In the genomic region with DNA sequence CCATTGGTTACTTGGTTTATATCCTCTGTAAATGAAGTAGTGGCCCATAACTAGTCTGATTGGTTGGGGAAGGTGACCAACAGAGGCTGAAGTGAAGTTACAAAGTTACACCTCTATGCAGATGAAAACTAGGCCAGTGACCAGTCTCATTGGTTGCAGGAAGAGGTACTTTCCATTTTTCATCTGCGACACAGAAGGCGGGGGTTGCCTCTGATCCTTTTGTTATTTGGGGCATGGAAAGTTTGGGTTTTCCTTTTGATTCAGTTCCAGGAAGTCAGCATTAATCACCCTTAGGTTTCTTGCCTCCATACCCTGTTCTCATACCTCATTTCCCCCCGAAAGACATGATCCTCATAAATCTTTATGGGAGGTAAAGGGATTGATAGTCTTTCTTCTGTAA, we compare ENCODE assay signal across 23 cellular contexts. TPM values are rescaled to one million over a fixed set of nuclear protein-coding genes. Genes with fewer than 3 reads are reported as not detected.
DNase-seq lines count a peak whose midpoint lies in the region; ATAC-seq and TF ChIP-seq lines count a peak whose summit lies in the region.
"Had no signal": no experiment of that assay in that cellular context is flagged by ENCODE, and none has a peak within 500 bp of the region (broad histone marks: within the 10 kb centered on the region; RNA-seq: fewer than 3 reads in every experiment).

No MANE protein-coding gene starts in this region.

- H3K9me3 ChIP-seq in BLaER1 = peaks cover 100% of the 10 kb centered on the region
- peaks cover 58 to 60% of the 10 kb centered on the region in 2 donors for H3K9me3 ChIP-seq in mucosa of rectum (ENCODE audit: control insufficient read depth in 2 of 2, low read length in 2 of 2)

- no peak overlapping the region for H3K4me3 Mint-ChIP-seq in activated CD8-positive, alpha-beta T cell treated with anti-CD3 and anti-CD28 coated beads for 36 hours
- no peak overlapping the region for H3K4me3 Mint-ChIP-seq in activated CD8-positive, alpha-beta T cell treated with anti-CD3 and anti-CD28 coated beads, Interleukin-2, amount 10 ng/mL, durations not matched to agents 7 days and 5 days
- no peak overlapping the region for H3K4me3 Mint-ChIP-seq in activated T-helper 17 cell treated with anti-CD3 and anti-CD28 coated beads, Interleukin-2, amount 50 U/mL, for 72 hours
- H3K4me3 Mint-ChIP-seq: CD4-positive, alpha-beta T cell had no signal

- TF ChIP-seq CTCF in activated CD8-positive, alpha-beta T cell treated with anti-CD3 and anti-CD28 coated beads for 36 hours (IDR thresholded peaks at IDR 0.05) = no peak
- no peak for TF ChIP-seq CTCF in RWPE1 (conservative IDR thresholded peaks at IDR 0.05; ENCODE audit: low read depth)

- intact Hi-C loops in activated CD8-positive, alpha-beta T cell treated with anti-CD3 and anti-CD28 coated beads for 36 hours (cut with micrococcal nuclease) = no loop called here

- H3K4me2 ChIP-seq in BLaER1 = no peak overlapping the region

- peak overlapping the region; percentile 64 for H3K27ac Mint-ChIP-seq in activated CD8-positive, alpha-beta T cell treated with anti-CD3 and anti-CD28 coated beads for 36 hours
- no peak overlapping the region for H3K27ac Mint-ChIP-seq in activated CD8-positive, alpha-beta T cell treated with anti-CD3 and anti-CD28 coated beads, Interleukin-2, amount 10 ng/mL, durations not matched to agents 7 days and 5 days
- peak overlapping the region; percentile 37 for H3K27ac Mint-ChIP-seq in activated T-helper 17 cell treated with anti-CD3 and anti-CD28 coated beads, Interleukin-2, amount 50 U/mL, for 72 hours
- H3K27ac Mint-ChIP-seq: CD4-positive, alpha-beta T cell had no signal

- H3K4me1 ChIP-seq in BLaER1 (no peaks in the 10 kb centered on the region), mucosa of rectum (ENCODE audit: control insufficient read depth in 2 of 2, insufficient read depth in 2 of 2, low read length in 2 of 2) (no peaks in the 10 kb centered on the region)
- H3K4me1 ChIP-seq: SJCRH30 had no signal

- H3K4me1 Mint-ChIP-seq in activated CD8-positive, alpha-beta T cell treated with anti-CD3 and anti-CD28 coated beads for 36 hours (ENCODE audit: low read depth) = peaks cover 10% of the 10 kb centered on the region
- no peaks in the 10 kb centered on the region for H3K4me1 Mint-ChIP-seq in activated CD8-positive, alpha-beta T cell treated with anti-CD3 and anti-CD28 coated beads, Interleukin-2, amount 10 ng/mL, durations not matched to agents 7 days and 5 days (ENCODE audit: low read depth)
- H3K4me1 Mint-ChIP-seq in activated T-helper 17 cell treated with anti-CD3 and anti-CD28 coated beads, Interleukin-2, amount 50 U/mL, for 72 hours = no peaks in the 10 kb centered on the region

- POLR2A ChIA-PET in activated CD8-positive, alpha-beta T cell treated with anti-CD3 and anti-CD28 coated beads for 36 hours (lab: Charles Lee) = no interaction called here
- POLR2A ChIA-PET in activated CD8-positive, alpha-beta T cell treated with anti-CD3 and anti-CD28 coated beads, Interleukin-2, amount 10 ng/mL, durations not matched to agents 7 days and 5 days (lab: Charles Lee) = no interaction called here
- POLR2A ChIA-PET in RWPE1 (lab: Yijun Ruan, JAX; ENCODE audit: low non-redundant PET) = no interaction called here

- peak; percentile 20 for DNase-seq in activated CD8-positive, alpha-beta T cell treated with anti-CD3 and anti-CD28 coated beads for 36 hours
- no peak for DNase-seq in activated CD8-positive, alpha-beta T cell treated with anti-CD3 and anti-CD28 coated beads, Interleukin-2, amount 10 ng/mL, durations not matched to agents 7 days and 5 days
- DNase-seq in germinal center (ENCODE audit: low spot score) = no peak
- no peak for DNase-seq in stimulated activated CD4-positive, alpha-beta T cell treated with anti-CD3 and anti-CD28 coated beads, Interleukin-12 subunit alpha, Interleukin-12 subunit beta, amount 100 ng/mL, for 4 hours
- no peak for DNase-seq in RWPE1 (ENCODE audit: low spot score)
- DNase-seq: CD4-positive, alpha-beta T cell; MV-4-11; NCI-H1105; NCI-H146; NCI-H1930; NCI-H2107; NCI-H524; NCI-H774; NK-92 treated with Interleukin-12 subunit alpha and Interleukin-12 subunit beta, amount 100 ng/mL, for 24 hours; PC-3; SJCRH30 had no signal

- H3K4me3 ChIP-seq in BLaER1 (peak overlapping the region; percentile 43), mucosa of rectum (ENCODE audit: low read length in 2 of 2) (peak overlapping the region; percentile 22 to 38)
- H3K4me3 ChIP-seq: K562, SJCRH30 had no signal

- peaks cover 65% of the 10 kb centered on the region for H3K9me3 Mint-ChIP-seq in activated CD8-positive, alpha-beta T cell treated with anti-CD3 and anti-CD28 coated beads for 36 hours
- H3K9me3 Mint-ChIP-seq in activated CD8-positive, alpha-beta T cell treated with anti-CD3 and anti-CD28 coated beads, Interleukin-2, amount 10 ng/mL, durations not matched to agents 7 days and 5 days (ENCODE audit: insufficient read depth) = peaks cover 62% of the 10 kb centered on the region
- peaks cover 17% of the 10 kb centered on the region for H3K9me3 Mint-ChIP-seq in activated T-helper 17 cell treated with anti-CD3 and anti-CD28 coated beads, Interleukin-2, amount 50 U/mL, for 72 hours

- H3K36me3 Mint-ChIP-seq in activated CD8-positive, alpha-beta T cell treated with anti-CD3 and anti-CD28 coated beads for 36 hours (ENCODE audit: low read depth) = peaks cover 100% of the 10 kb centered on the region
- H3K36me3 Mint-ChIP-seq in activated CD8-positive, alpha-beta T cell treated with anti-CD3 and anti-CD28 coated beads, Interleukin-2, amount 10 ng/mL, durations not matched to agents 7 days and 5 days (ENCODE audit: low read depth) = peaks cover 99% of the 10 kb centered on the region
- peaks cover 100% of the 10 kb centered on the region for H3K36me3 Mint-ChIP-seq in activated T-helper 17 cell treated with anti-CD3 and anti-CD28 coated beads, Interleukin-2, amount 50 U/mL, for 72 hours (ENCODE audit: low read depth)

- CTCF ChIA-PET in activated CD8-positive, alpha-beta T cell treated with anti-CD3 and anti-CD28 coated beads for 36 hours (lab: Charles Lee) = no interaction called here
- CTCF ChIA-PET in activated CD8-positive, alpha-beta T cell treated with anti-CD3 and anti-CD28 coated beads, Interleukin-2, amount 10 ng/mL, durations not matched to agents 7 days and 5 days (lab: Charles Lee) = no interaction called here
- CTCF ChIA-PET in RWPE1 (lab: Yijun Ruan, JAX) = no interaction called here

- H3K9ac ChIP-seq in BLaER1 (no peak overlapping the region), mucosa of rectum (ENCODE audit: low read depth in 1 of 2, low read length in 2 of 2) (no peak overlapping the region)

- peaks cover 100% of the 10 kb centered on the region for H3K36me3 ChIP-seq in BLaER1
- peaks cover 61 to 86% of the 10 kb centered on the region in 2 donors for H3K36me3 ChIP-seq in mucosa of rectum (ENCODE audit: control insufficient read depth in 2 of 2, insufficient read depth in 2 of 2, low read length in 2 of 2)

- H3K27me3 Mint-ChIP-seq in activated CD8-positive, alpha-beta T cell treated with anti-CD3 and anti-CD28 coated beads for 36 hours = no peaks in the 10 kb centered on the region
- H3K27me3 Mint-ChIP-seq in activated CD8-positive, alpha-beta T cell treated with anti-CD3 and anti-CD28 coated beads, Interleukin-2, amount 10 ng/mL, durations not matched to agents 7 days and 5 days (ENCODE audit: low read depth) = no peaks in the 10 kb centered on the region
- H3K27me3 Mint-ChIP-seq in activated T-helper 17 cell treated with anti-CD3 and anti-CD28 coated beads, Interleukin-2, amount 50 U/mL, for 72 hours = no peaks in the 10 kb centered on the region
- H3K27me3 Mint-ChIP-seq: CD4-positive, alpha-beta T cell had no signal

- ATAC-seq in activated CD8-positive, alpha-beta T cell treated with anti-CD3 and anti-CD28 coated beads for 36 hours = peak; percentile 53
- ATAC-seq in activated CD8-positive, alpha-beta T cell treated with anti-CD3 and anti-CD28 coated beads, Interleukin-2, amount 10 ng/mL, durations not matched to agents 7 days and 5 days = no peak
- peak; percentile 70 for ATAC-seq in activated T-helper 17 cell treated with anti-CD3 and anti-CD28 coated beads, Interleukin-2, amount 50 U/mL, for 72 hours (replicated peaks)
- ATAC-seq: K562, PC-3, Right ventricle myocardium inferior had no signal

- H3K27me3 ChIP-seq in BLaER1 (no peaks in the 10 kb centered on the region), mucosa of rectum (ENCODE audit: control insufficient read depth in 2 of 2, insufficient read depth in 2 of 2, low read length in 2 of 2) (no peaks in the 10 kb centered on the region)
- H3K27me3 ChIP-seq: SJCRH30 had no signal

- no peak overlapping the region for H3K27ac ChIP-seq in BLaER1
- H3K27ac ChIP-seq in mucosa of rectum (ENCODE audit: low read depth in 2 of 2, low read length in 2 of 2) = no peak overlapping the region
- H3K27ac ChIP-seq in RWPE1 = no peak overlapping the region
- H3K27ac ChIP-seq: HL-60, SJCRH30 had no signal

- H4K20me1 ChIP-seq in BLaER1 = no peaks in the 10 kb centered on the region

RNA-seq across cellular contexts. Expression of a gene that starts 20.2 kb away (rescaled TPM):
- 10 to 100 TPM; 49.8 to 52.3 TPM for total RNA-seq in activated CD8-positive, alpha-beta T cell treated with anti-CD3 and anti-CD28 coated beads for 36 hours
- 10 to 100 TPM; 48.1 to 56.2 TPM for total RNA-seq in activated CD8-positive, alpha-beta T cell treated with anti-CD3 and anti-CD28 coated beads, Interleukin-2, amount 10 ng/mL, durations not matched to agents 7 days and 5 days
- 10 to 100 TPM; 43.4 to 44.6 TPM for total RNA-seq in activated T-helper 17 cell treated with anti-CD3 and anti-CD28 coated beads, Interleukin-2, amount 50 U/mL, for 72 hours
- total RNA-seq: A172 had no signal

RNA-seq across cellular contexts. Expression of a gene that starts 29.9 kb away (rescaled TPM):
- 1 to 10 TPM; 5.2 to 5.8 TPM for total RNA-seq in activated CD8-positive, alpha-beta T cell treated with anti-CD3 and anti-CD28 coated beads for 36 hours
- 1 to 10 TPM; 4.7 TPM for total RNA-seq in activated CD8-positive, alpha-beta T cell treated with anti-CD3 and anti-CD28 coated beads, Interleukin-2, amount 10 ng/mL, durations not matched to agents 7 days and 5 days
- 1 to 10 TPM; 3.7 to 4.6 TPM for total RNA-seq in activated T-helper 17 cell treated with anti-CD3 and anti-CD28 coated beads, Interleukin-2, amount 50 U/mL, for 72 hours

RNA-seq across cellular contexts. Expression of a gene that starts 56.3 kb away (rescaled TPM):
- total RNA-seq in activated CD8-positive, alpha-beta T cell treated with anti-CD3 and anti-CD28 coated beads for 36 hours = 10 to 100 TPM; 40.6 to 43.0 TPM
- total RNA-seq in activated CD8-positive, alpha-beta T cell treated with anti-CD3 and anti-CD28 coated beads, Interleukin-2, amount 10 ng/mL, durations not matched to agents 7 days and 5 days = 10 to 100 TPM; 60.7 to 61.9 TPM
- total RNA-seq in activated T-helper 17 cell treated with anti-CD3 and anti-CD28 coated beads, Interleukin-2, amount 50 U/mL, for 72 hours = 10 to 100 TPM; 38.5 to 57.8 TPM
